8 cellular contexts compared by ENCODE assay signal in the genomic region with DNA sequence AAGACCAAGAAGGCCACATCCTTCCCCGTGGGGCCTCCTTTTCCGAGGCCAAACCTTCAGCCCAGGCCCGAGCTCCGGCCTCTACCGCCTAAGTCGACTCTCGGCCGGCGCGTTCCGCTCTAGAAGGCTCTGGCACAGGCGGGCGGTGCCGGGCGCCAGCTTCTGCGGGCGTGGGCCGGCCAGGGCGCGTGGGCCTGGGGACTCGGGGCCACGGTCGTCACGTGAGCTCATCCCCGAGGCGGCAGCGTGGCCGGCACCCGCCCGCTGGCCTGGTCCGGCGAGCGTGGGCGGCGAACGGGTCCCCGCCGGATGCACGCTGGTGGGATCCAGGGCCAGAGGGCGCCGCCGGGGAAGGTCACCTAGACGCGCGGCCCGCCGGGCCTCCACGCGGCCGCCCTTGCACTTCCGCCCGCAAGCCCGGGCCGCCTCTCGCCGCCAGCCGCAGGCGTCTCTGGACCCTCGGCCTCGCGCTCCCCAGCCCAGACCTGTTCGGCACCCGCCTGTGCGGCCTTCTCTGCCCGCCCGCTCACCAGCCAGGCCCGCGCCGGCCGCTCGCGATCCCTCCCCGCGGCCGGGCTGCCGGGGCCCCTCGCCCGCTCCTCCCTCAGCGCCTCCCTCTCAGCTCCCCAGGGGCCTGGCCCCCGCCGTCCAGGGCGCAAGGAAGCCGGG. TPM values are rescaled to one million over a fixed set of nuclear protein-coding genes. Genes with fewer than 3 reads are reported as not detected.
DNase-seq lines count a peak whose midpoint lies in the region; ATAC-seq and TF ChIP-seq lines count a peak whose summit lies in the region.

No MANE protein-coding gene starts in this region.

- H3K27ac Mint-ChIP-seq in activated CD8-positive, alpha-beta T cell treated with anti-CD3 and anti-CD28 coated beads for 36 hours: peak overlapping the region; percentile 99
- H3K27ac Mint-ChIP-seq in endodermal cell: peak overlapping the region; percentile 89

- H3K4me1 ChIP-seq in HUES64 (ENCODE audit: insufficient read depth, low read length) (peaks cover 23% of the 10 kb centered on the region), endodermal cell (ENCODE audit: control insufficient read depth, insufficient read depth, low read length) (peaks cover 4% of the 10 kb centered on the region)

- H3K9me3 Mint-ChIP-seq in activated CD8-positive, alpha-beta T cell treated with anti-CD3 and anti-CD28 coated beads for 36 hours: no peaks in the 10 kb centered on the region
- no peaks in the 10 kb centered on the region for H3K9me3 Mint-ChIP-seq in endodermal cell

- intact Hi-C loops in activated CD8-positive, alpha-beta T cell treated with anti-CD3 and anti-CD28 coated beads for 36 hours (cut with micrococcal nuclease): no loop called here

- peaks cover 40% of the 10 kb centered on the region for H3K36me3 Mint-ChIP-seq in activated CD8-positive, alpha-beta T cell treated with anti-CD3 and anti-CD28 coated beads for 36 hours (ENCODE audit: low read depth)
- peaks cover 14% of the 10 kb centered on the region for H3K36me3 Mint-ChIP-seq in endodermal cell (ENCODE audit: low read depth)

- H3K4me1 Mint-ChIP-seq in activated CD8-positive, alpha-beta T cell treated with anti-CD3 and anti-CD28 coated beads for 36 hours (ENCODE audit: low read depth): peaks cover 45% of the 10 kb centered on the region
- H3K4me1 Mint-ChIP-seq in endodermal cell: peaks cover 23% of the 10 kb centered on the region

- peak overlapping the region; percentile 91 for H3K4me3 ChIP-seq in HUES64 (ENCODE audit: low read length)
- H3K4me3 ChIP-seq in endodermal cell (ENCODE audit: low read length): peak overlapping the region; percentile 99

- POLR2A ChIA-PET in activated CD8-positive, alpha-beta T cell treated with anti-CD3 and anti-CD28 coated beads for 36 hours (lab: Charles Lee): interaction anchor here (0.6 to 3.4 kb wide), 38 partner anchors 9 to 1862 kb away, joined by 3 to 23 read pairs (median 4); a partner anchor contains a TSS

- H3K27me3 Mint-ChIP-seq in activated CD8-positive, alpha-beta T cell treated with anti-CD3 and anti-CD28 coated beads for 36 hours: no peaks in the 10 kb centered on the region
- H3K27me3 Mint-ChIP-seq in endodermal cell (ENCODE audit: insufficient read depth): no peaks in the 10 kb centered on the region

- H3K27ac ChIP-seq in HUES64 (ENCODE audit: low read depth, low read length) (peak overlapping the region; percentile 77), endodermal cell (ENCODE audit: low read depth, low read length) (peak overlapping the region; percentile 75)

- ATAC-seq in GM21423 (IDR thresholded peaks at IDR 0.05; ENCODE audit: unreplicated experiment): peak; percentile 30
- ATAC-seq in activated CD8-positive, alpha-beta T cell treated with anti-CD3 and anti-CD28 coated beads for 36 hours: peak; percentile 9

- no peaks in the 10 kb centered on the region for H3K9me3 ChIP-seq in HUES64 (ENCODE audit: insufficient read depth, low read depth, low read length)
- no peaks in the 10 kb centered on the region for H3K9me3 ChIP-seq in endodermal cell (ENCODE audit: control insufficient read depth, low read length)

- H3K4me3 Mint-ChIP-seq in activated CD8-positive, alpha-beta T cell treated with anti-CD3 and anti-CD28 coated beads for 36 hours: peak overlapping the region; percentile 95
- peak overlapping the region; percentile 85 for H3K4me3 Mint-ChIP-seq in endodermal cell

- peak; percentile 65 for DNase-seq in Daoy (ENCODE audit: low read depth)
- DNase-seq in activated CD8-positive, alpha-beta T cell treated with anti-CD3 and anti-CD28 coated beads for 36 hours: peak; percentile 64
- DNase-seq in endodermal cell: peak; percentile 68
- DNase-seq in midbrain (lab: John Stamatoyannopoulos, UW): peak; percentile 56
- DNase-seq in stimulated activated CD8-positive, alpha-beta memory T cell treated with anti-CD3 and anti-CD28 coated beads, Interleukin-7, amount 100 ng/mL, for 1 hour (ENCODE audit: low read depth in 2 of 2): peak; percentile 6 to 12
- DNase-seq in SIG-M5 treated with dmso at 0.1 percent for 504 hours (lab: John Stamatoyannopoulos, UW; ENCODE audit: unreplicated experiment): no peak

- H3K27me3 ChIP-seq in HUES64 (ENCODE audit: insufficient read depth, low read length) (no peaks in the 10 kb centered on the region), endodermal cell (ENCODE audit: control insufficient read depth, insufficient read depth, low read length, poor library complexity, severe bottlenecking) (no peaks in the 10 kb centered on the region)

- CTCF ChIA-PET in activated CD8-positive, alpha-beta T cell treated with anti-CD3 and anti-CD28 coated beads for 36 hours (lab: Charles Lee): interaction anchor here (0.9 to 3.2 kb wide), 8 partner anchors 11 to 180 kb away, joined by 3 to 19 read pairs (median 4); no protein-coding TSS in a partner anchor

- H3K9ac ChIP-seq in HUES64 (ENCODE audit: low read depth, low read length) (peak overlapping the region; percentile 95), endodermal cell (ENCODE audit: extremely low read depth, low read length, poor library complexity, severe bottlenecking) (peak overlapping the region; percentile 80)

- WGBS in HUES64: under 1% methylated on average over 83 of the region's 83 CpGs
- WGBS in endodermal cell (ENCODE audit: insufficient coverage in 1 of 2, insufficient read length in 1 of 2), 2 experiments: 0 to 1% methylated on average over 20 to 83 of the region's 83 CpGs

- H3K36me3 ChIP-seq in HUES64 (ENCODE audit: insufficient read depth, low read length) (peaks cover 18% of the 10 kb centered on the region), endodermal cell (ENCODE audit: control insufficient read depth, insufficient read depth, low read length) (peaks cover 20% of the 10 kb centered on the region)

- no peak for TF ChIP-seq CTCF in activated CD8-positive, alpha-beta T cell treated with anti-CD3 and anti-CD28 coated beads for 36 hours (IDR thresholded peaks at IDR 0.05)
- TF ChIP-seq CTCF in endodermal cell (conservative IDR thresholded peaks at IDR 0.05): no peak

RNA-seq across cellular contexts. Expression of a gene that starts 0.7 kb away (rescaled TPM):
- 474 and 499 TPM in 2 replicates for total RNA-seq in Daoy (2014; rRNA removed; shearing (Covaris generic))
- polyA plus RNA-seq in HUES64 (2013, experiment 1 of 2): 171 TPM
- 190 TPM for polyA plus RNA-seq in HUES64 (2013, experiment 2 of 2)
- 100 to 1,000 TPM; 481 to 484 TPM for total RNA-seq in activated CD8-positive, alpha-beta T cell treated with anti-CD3 and anti-CD28 coated beads for 36 hours
- total RNA-seq in endodermal cell: 100 to 1,000 TPM; 202 to 226 TPM
- polyA plus RNA-seq in endodermal cell (2013, experiment 1 of 2): 205 TPM
- 193 TPM for polyA plus RNA-seq in endodermal cell (2013, experiment 2 of 2)

RNA-seq across cellular contexts. Expression of a gene that starts 35.7 kb away (rescaled TPM):
- 62.3 and 66.9 TPM in 2 replicates for total RNA-seq in Daoy (2014; rRNA removed; shearing (Covaris generic))
- 39.1 TPM for polyA plus RNA-seq in HUES64 (2013, experiment 1 of 2)
- 47.7 TPM for polyA plus RNA-seq in HUES64 (2013, experiment 2 of 2)
- 10 to 100 TPM; 27.4 to 30.8 TPM for total RNA-seq in activated CD8-positive, alpha-beta T cell treated with anti-CD3 and anti-CD28 coated beads for 36 hours
- total RNA-seq in endodermal cell: 10 to 100 TPM; 37.6 to 37.7 TPM
- polyA plus RNA-seq in endodermal cell (2013, experiment 1 of 2): 64.4 TPM
- 60.7 TPM for polyA plus RNA-seq in endodermal cell (2013, experiment 2 of 2)
